In genomic region chr5:154196955-154197652, GRCh38 we compare ENCODE assay signal across 9 cellular contexts. TPM values are rescaled to one million over a fixed set of nuclear protein-coding genes. Genes with fewer than 3 reads are reported as not detected.
DNase-seq lines count a peak whose midpoint lies in the region; ATAC-seq, FAIRE-seq and TF ChIP-seq lines count a peak whose summit lies in the region.
"Had no signal": no experiment of that assay in that cellular context is flagged by ENCODE, and none has a peak within 500 bp of the region (broad histone marks: within the 10 kb centered on the region; RNA-seq: fewer than 3 reads in every experiment).

No MANE protein-coding gene starts in this region.

- ATAC-seq in activated CD8-positive, alpha-beta T cell treated with anti-CD3 and anti-CD28 coated beads, Interleukin-2, amount 10 ng/mL, durations not matched to agents 7 days and 5 days = no peak
- ATAC-seq in HG03520 (IDR thresholded peaks at IDR 0.05; ENCODE audit: unreplicated experiment) (no peak), GM19455 (IDR thresholded peaks at IDR 0.05; ENCODE audit: unreplicated experiment) (no peak)

- FAIRE-seq in GM12892 (lab: Jason Lieb, UNC) = no peak
- FAIRE-seq: A204.1 had no signal

- peaks cover 2% of the 10 kb centered on the region for H3K27me3 Mint-ChIP-seq in activated CD8-positive, alpha-beta T cell treated with anti-CD3 and anti-CD28 coated beads, Interleukin-2, amount 10 ng/mL, durations not matched to agents 7 days and 5 days (ENCODE audit: low read depth)

- H3K4me3 Mint-ChIP-seq in activated CD8-positive, alpha-beta T cell treated with anti-CD3 and anti-CD28 coated beads, Interleukin-2, amount 10 ng/mL, durations not matched to agents 7 days and 5 days = no peak overlapping the region

- H3K4me1 Mint-ChIP-seq in activated CD8-positive, alpha-beta T cell treated with anti-CD3 and anti-CD28 coated beads, Interleukin-2, amount 10 ng/mL, durations not matched to agents 7 days and 5 days (ENCODE audit: low read depth) = peaks cover 62% of the 10 kb centered on the region

- peak; percentile 58 for DNase-seq in DMS 273 (lab: John Stamatoyannopoulos, UW; ENCODE audit: unreplicated experiment)
- DNase-seq in DMS 273 treated with DMSO at 0.1 percent for 48 hours (lab: John Stamatoyannopoulos, UW) = no peak
- DNase-seq in HL-60 (ENCODE audit: low read depth in 1 of 2, low spot score in 1 of 2) = peak in 1 of 2 experiments; percentile 18
- DNase-seq in activated CD8-positive, alpha-beta T cell treated with anti-CD3 and anti-CD28 coated beads, Interleukin-2, amount 10 ng/mL, durations not matched to agents 7 days and 5 days = no peak
- DNase-seq in iPS-NIHi7 (ENCODE audit: extremely low spot score) = peak; percentile 28
- no peak for DNase-seq in GM12892 (ENCODE audit: insufficient read length)

- H3K9me3 Mint-ChIP-seq in activated CD8-positive, alpha-beta T cell treated with anti-CD3 and anti-CD28 coated beads, Interleukin-2, amount 10 ng/mL, durations not matched to agents 7 days and 5 days (ENCODE audit: insufficient read depth) = no peaks in the 10 kb centered on the region

- no peaks in the 10 kb centered on the region for H3K27me3 ChIP-seq in HL-60 (ENCODE audit: insufficient read depth, poor library complexity, severe bottlenecking)

- TF ChIP-seq CTCF in HL-60 (IDR thresholded peaks at IDR 0.05; ENCODE audit: insufficient read depth, low read length) = peak; percentile 3

- peaks cover 35% of the 10 kb centered on the region for H3K36me3 Mint-ChIP-seq in activated CD8-positive, alpha-beta T cell treated with anti-CD3 and anti-CD28 coated beads, Interleukin-2, amount 10 ng/mL, durations not matched to agents 7 days and 5 days (ENCODE audit: low read depth)

- CTCF ChIA-PET in activated CD8-positive, alpha-beta T cell treated with anti-CD3 and anti-CD28 coated beads, Interleukin-2, amount 10 ng/mL, durations not matched to agents 7 days and 5 days (lab: Charles Lee) = interaction anchor here (0.6 to 4.7 kb wide), 18 partner anchors 8 to 211 kb away, joined by 3 to 42 read pairs (median 4); no protein-coding TSS in a partner anchor

- POLR2A ChIA-PET in activated CD8-positive, alpha-beta T cell treated with anti-CD3 and anti-CD28 coated beads, Interleukin-2, amount 10 ng/mL, durations not matched to agents 7 days and 5 days (lab: Charles Lee) = interaction anchor here (1.0 to 1.3 kb wide), 3 partner anchors 10 to 159 kb away, joined by 3 to 9 read pairs (median 3); partner anchors contain the start of genes FAM114A2 and MFAP3

- peak overlapping the region; percentile 12 for H3K27ac Mint-ChIP-seq in activated CD8-positive, alpha-beta T cell treated with anti-CD3 and anti-CD28 coated beads, Interleukin-2, amount 10 ng/mL, durations not matched to agents 7 days and 5 days

- H3K27ac ChIP-seq in HL-60 (replicated peaks) = no peak overlapping the region

- TF ChIP-seq POLR2A in GM12892 (IDR thresholded peaks at IDR 0.05; ENCODE audit: low read depth, low read length) = no peak

- no peak overlapping the region for H3K4me3 ChIP-seq in HL-60 (replicated peaks; ENCODE audit: insufficient read depth, low read length)

RNA-seq across cellular contexts. Expression of gene GALNT10, which starts 6.6 kb away (rescaled TPM):
- 10 to 100 TPM; 21.6 to 23.7 TPM for total RNA-seq in activated CD8-positive, alpha-beta T cell treated with anti-CD3 and anti-CD28 coated beads, Interleukin-2, amount 10 ng/mL, durations not matched to agents 7 days and 5 days
- polyA plus RNA-seq in GM12892 (2012; ENCODE audit: missing spikeins) = 11.7 TPM

Comparison
In these comparisons a context has a peak if more than half of its experiments do, and no peak if none do; other contexts are left out.
1. DNase-seq: peak in DMS 273 (single experiment) and iPS-NIHi7 (single experiment); none in DMS 273 treated with DMSO at 0.1 percent for 48 hours (single experiment), activated CD8-positive, alpha-beta T cell treated with anti-CD3 and anti-CD28 coated beads, Interleukin-2, amount 10 ng/mL, durations not matched to agents 7 days and 5 days (single experiment) and GM12892 (single experiment).